ENCODE assay signal across 18 cellular contexts in genomic region chr9:137192448-137192780, GRCh38.
"Had no signal": no experiment of that assay in that cellular context is flagged by ENCODE, and none has a peak within 500 bp of the region (broad histone marks: within the 10 kb centered on the region; RNA-seq: fewer than 3 reads in every experiment).

No MANE protein-coding gene starts in this region.

- H3K9me3 ChIP-seq: neutrophil, pancreas, spleen, thyroid gland had no signal

- H3K27ac ChIP-seq: cardiac muscle cell, neutrophil, thyroid gland had no signal

- FAIRE-seq: pancreas, urothelium cell line had no signal

- H3K27ac Mint-ChIP-seq: activated CD4-positive, alpha-beta T cell treated with anti-CD3 and anti-CD28 coated beads, Interleukin-2, amount 10 ng/mL, durations not matched to agents 7 days and 5 days; activated CD8-positive, alpha-beta T cell treated with anti-CD3 and anti-CD28 coated beads, Interleukin-2, amount 10 ng/mL, durations not matched to agents 7 days and 5 days; activated naive CD4-positive, alpha-beta T cell treated with anti-CD3 and anti-CD28 coated beads for 36 hours; activated T-cell treated with anti-CD3 and anti-CD28 coated beads, Interleukin-2, amount 50 U/mL, for 24 hours; activated T-helper 2 cell treated with anti-CD3 and anti-CD28 coated beads, Interferon-gamma antibody, Interleukin-2, Interleukin-4, amounts not matched to agents 10 μg/mL and 5 μg/mL and 100 μg/mL, durations not matched to agents 14 hours and 24 hours and 36 hours; natural killer cell; stimulated activated memory B cell treated with anti-CD40 and anti-IgM and Interleukin-4, amounts not matched to agents 10 μg/mL and 1 μg/mL and 100 μg/mL, for 72 hours; T-helper 1 cell treated with Interleukin-12 subunit alpha and Interleukin-12 subunit beta and Interleukin-4 antibody, amounts not matched to agents 30 μg/mL and 1 μg/mL, for 36 hours had no signal

- H3K4me3 Mint-ChIP-seq: activated CD4-positive, alpha-beta T cell treated with anti-CD3 and anti-CD28 coated beads, Interleukin-2, amount 10 ng/mL, durations not matched to agents 7 days and 5 days; activated CD8-positive, alpha-beta T cell treated with anti-CD3 and anti-CD28 coated beads, Interleukin-2, amount 10 ng/mL, durations not matched to agents 7 days and 5 days; activated naive CD4-positive, alpha-beta T cell treated with anti-CD3 and anti-CD28 coated beads for 36 hours; activated T-cell treated with anti-CD3 and anti-CD28 coated beads, Interleukin-2, amount 50 U/mL, for 24 hours; natural killer cell; stimulated activated memory B cell treated with anti-CD40 and anti-IgM and Interleukin-4, amounts not matched to agents 10 μg/mL and 1 μg/mL and 100 μg/mL, for 72 hours; T-helper 1 cell treated with Interleukin-12 subunit alpha and Interleukin-12 subunit beta and Interleukin-4 antibody, amounts not matched to agents 30 μg/mL and 1 μg/mL, for 36 hours had no signal

- ATAC-seq: activated CD4-positive, CD25-positive, alpha-beta regulatory T cell treated with anti-CD3 and anti-CD28 coated beads, Interleukin-2, amount 50 U/mL, for 24 hours; activated CD8-positive, alpha-beta T cell treated with anti-CD3 and anti-CD28 coated beads, Interleukin-2, amount 10 ng/mL, durations not matched to agents 7 days and 5 days; left colon; natural killer cell; pancreas; stimulated activated memory B cell treated with anti-CD40 and anti-IgM and Interleukin-4, amounts not matched to agents 10 μg/mL and 1 μg/mL and 100 μg/mL, for 72 hours had no signal

- H3K36me3 Mint-ChIP-seq: natural killer cell had no signal

- H3K4me3 ChIP-seq: cardiac muscle cell, lung, pancreas, spleen, thyroid gland had no signal

- H3K9me3 Mint-ChIP-seq: activated CD4-positive, alpha-beta T cell treated with anti-CD3 and anti-CD28 coated beads, Interleukin-2, amount 10 ng/mL, durations not matched to agents 7 days and 5 days; activated naive CD4-positive, alpha-beta T cell treated with anti-CD3 and anti-CD28 coated beads for 36 hours; activated T-cell treated with anti-CD3 and anti-CD28 coated beads, Interleukin-2, amount 50 U/mL, for 24 hours; activated T-helper 2 cell treated with anti-CD3 and anti-CD28 coated beads, Interferon-gamma antibody, Interleukin-2, Interleukin-4, amounts not matched to agents 10 μg/mL and 5 μg/mL and 100 μg/mL, durations not matched to agents 14 hours and 24 hours and 36 hours; natural killer cell; stimulated activated memory B cell treated with anti-CD40 and anti-IgM and Interleukin-4, amounts not matched to agents 10 μg/mL and 1 μg/mL and 100 μg/mL, for 72 hours; T-helper 1 cell treated with Interleukin-12 subunit alpha and Interleukin-12 subunit beta and Interleukin-4 antibody, amounts not matched to agents 30 μg/mL and 1 μg/mL, for 36 hours had no signal

- H3K27me3 Mint-ChIP-seq: activated CD4-positive, alpha-beta T cell treated with anti-CD3 and anti-CD28 coated beads, Interleukin-2, amount 10 ng/mL, durations not matched to agents 7 days and 5 days; activated T-cell treated with anti-CD3 and anti-CD28 coated beads, Interleukin-2, amount 50 U/mL, for 24 hours; stimulated activated memory B cell treated with anti-CD40 and anti-IgM and Interleukin-4, amounts not matched to agents 10 μg/mL and 1 μg/mL and 100 μg/mL, for 72 hours had no signal

- H3K27me3 ChIP-seq: cardiac muscle cell, neutrophil, pancreas, spleen, thyroid gland had no signal

- DNase-seq: activated CD4-positive, alpha-beta T cell treated with anti-CD3 and anti-CD28 coated beads, Interleukin-2, amount 10 ng/mL, durations not matched to agents 7 days and 5 days; activated CD8-positive, alpha-beta T cell treated with anti-CD3 and anti-CD28 coated beads, Interleukin-2, amount 10 ng/mL, durations not matched to agents 7 days and 5 days; activated naive CD4-positive, alpha-beta T cell treated with anti-CD3 and anti-CD28 coated beads for 36 hours; activated T-cell treated with anti-CD3 and anti-CD28 coated beads, Interleukin-2, amount 50 U/mL, for 24 hours; natural killer cell; spleen; stimulated activated CD4-positive, alpha-beta T cell treated with anti-CD3 and anti-CD28 coated beads, Interleukin-4, amount 100 ng/mL, for 4 hours; thyroid gland had no signal
